Comparison of ENCODE assay signal across 16 cellular contexts in genomic region chr14:103078860-103079587, GRCh38. TPM values are rescaled to one million over a fixed set of nuclear protein-coding genes. Genes with fewer than 3 reads are reported as not detected.
A peak's percentile ranks its signal among the peaks of the same experiment; 100 is the strongest.
DNase-seq lines count a peak whose midpoint lies in the region; ATAC-seq, FAIRE-seq and TF ChIP-seq lines count a peak whose summit lies in the region.
"Had no signal": no experiment of that assay in that cellular context is flagged by ENCODE, and none has a peak within 500 bp of the region (broad histone marks: within the 10 kb centered on the region; RNA-seq: fewer than 3 reads in every experiment).

No MANE protein-coding gene starts in this region.

- no peak overlapping the region for H3K9ac ChIP-seq in HepG2 (ENCODE audit: insufficient read depth, low read depth, low read length)
- H3K9ac ChIP-seq in OCI-LY3 (ENCODE audit: low read length) = no peak overlapping the region
- no peak overlapping the region for H3K9ac ChIP-seq in neuronal stem cell (ENCODE audit: low read depth, low read length, poor library complexity)
- no peak overlapping the region for H3K9ac ChIP-seq in mesenchymal stem cell (ENCODE audit: low read length)
- H3K9ac ChIP-seq: BLaER1 treated with 17β-estradiol and CSF1 and Interleukin-3, amounts not matched to agents 10 nM and 100 nM had no signal

- CTCF ChIA-PET in HepG2 (lab: Yijun Ruan, JAX; ENCODE audit: low intra/inter-chr PET ratio, low total read pairs) = interaction anchor here (1.3 to 2.0 kb wide), 3 partner anchors 13 to 214 kb away, joined by 4 to 8 read pairs (median 6); no protein-coding TSS in a partner anchor

- H2BK120ac ChIP-seq in neuronal stem cell (ENCODE audit: low read depth, low read length) (no peak overlapping the region), mesenchymal stem cell (ENCODE audit: low read depth, low read length) (no peak overlapping the region)

- H3K36me3 ChIP-seq in HepG2 (replicated peaks in 1 of 2; ENCODE audit: control insufficient read depth in 1 of 2, insufficient read depth in 2 of 2, low read length in 2 of 2) (no peaks in the 10 kb centered on the region), right lobe of liver (no peaks in the 10 kb centered on the region), OCI-LY3 (replicated peaks; ENCODE audit: low read depth, low read length) (no peaks in the 10 kb centered on the region), neuronal stem cell (replicated peaks in 1 of 2; ENCODE audit: control insufficient read depth in 2 of 2, insufficient read depth in 2 of 2, low read length in 2 of 2) (no peaks in the 10 kb centered on the region), mesenchymal stem cell (ENCODE audit: control insufficient read depth in 1 of 2, insufficient read depth in 2 of 2, low read depth in 1 of 2, low read length in 2 of 2) (no peaks in the 10 kb centered on the region)
- H3K36me3 ChIP-seq: BLaER1 treated with 17β-estradiol and CSF1 and Interleukin-3, amounts not matched to agents 10 nM and 100 nM; MG63 had no signal

- H3K9me3 Mint-ChIP-seq in HFFc6 = no peaks in the 10 kb centered on the region
- H3K9me3 Mint-ChIP-seq: CD4-positive, alpha-beta memory T cell; H9 had no signal

- intact Hi-C loops in HepG2 (cut with micrococcal nuclease; ENCODE audit: unreplicated experiment) (loop anchor here (1.0 kb wide), 1 partner anchor 213 kb away; no protein-coding TSS in a partner anchor), right lobe of liver (cut with DNase I) (loop anchor here in 1 of 2 donors (10.0 kb wide), 1 partner anchor 216 kb away; no protein-coding TSS in a partner anchor)

- no peaks in the 10 kb centered on the region for H3K4me1 Mint-ChIP-seq in HFFc6 (ENCODE audit: low read depth)
- H3K4me1 Mint-ChIP-seq: H9 had no signal

- TF ChIP-seq RAD21 in HepG2 (CRISPR knock-in tag; IDR thresholded peaks at IDR 0.05) = no peak

- 15% methylated on average over 9 of the region's 11 CpGs for WGBS in HepG2 (ENCODE audit: low lambda C conversion rate)
- WGBS in right lobe of liver (ENCODE audit: insufficient coverage, low coverage, low lambda C conversion rate, missing lambda C conversion rate) = 47% methylated on average over 4 of the region's 11 CpGs
- WGBS in neuronal stem cell (ENCODE audit: extremely low coverage in 2 of 2, insufficient read length in 2 of 2, insufficient replicate concordance in 1 of 2), 2 donors = no CpG with 5 or more reads among the region's 11 CpGs
- 75% methylated on average over 9 of the region's 11 CpGs for WGBS in mesenchymal stem cell

- H2BK5ac ChIP-seq in neuronal stem cell (ENCODE audit: low read length) = no peak overlapping the region
- H2BK5ac ChIP-seq in mesenchymal stem cell (ENCODE audit: low read depth, low read length, poor library complexity, severe bottlenecking) = no peak overlapping the region

- H3K14ac ChIP-seq in neuronal stem cell (ENCODE audit: low read length) (no peak overlapping the region), mesenchymal stem cell (ENCODE audit: low read length in 2 of 2) (no peak overlapping the region)

- H2AK5ac ChIP-seq in neuronal stem cell (ENCODE audit: low read depth, low read length) = peak overlapping the region; percentile 67
- no peak overlapping the region for H2AK5ac ChIP-seq in mesenchymal stem cell (ENCODE audit: low read length, severe bottlenecking)

- no TSS peak for BruUV-seq in HepG2 (replicated peaks; lab: Mats Ljungman, UMichigan)

- no peaks in the 10 kb centered on the region for H4K20me1 ChIP-seq in HepG2 (ENCODE audit: insufficient read depth, low read length)
- no peaks in the 10 kb centered on the region for H4K20me1 ChIP-seq in OCI-LY3 (ENCODE audit: insufficient read depth, low read length)
- H4K20me1 ChIP-seq: BLaER1 treated with 17β-estradiol and CSF1 and Interleukin-3, amounts not matched to agents 10 nM and 100 nM had no signal

- H3K4ac ChIP-seq in neuronal stem cell (ENCODE audit: low read length) (no peak overlapping the region), mesenchymal stem cell (ENCODE audit: low read depth in 1 of 2, low read length in 2 of 2) (no peak overlapping the region)

- TF ChIP-seq POLR2A in HepG2 (IDR thresholded peaks at IDR 0.05; ENCODE audit: insufficient read depth in 1 of 2, low read depth in 2 of 2, low read length in 2 of 2) = no peak
- no peak for TF ChIP-seq POLR2A in right lobe of liver (IDR thresholded peaks at IDR 0.05)

- peaks cover 3% of the 10 kb centered on the region; the same call in 1 of the 2 replicates for H3K27me3 Mint-ChIP-seq in HFFc6 (ENCODE audit: insufficient read depth)

- H4K91ac ChIP-seq in neuronal stem cell (ENCODE audit: low read depth, low read length, poor library complexity) (no peak overlapping the region), mesenchymal stem cell (ENCODE audit: low read length) (no peak overlapping the region)

- no peak overlapping the region for H3K4me3 Mint-ChIP-seq in HFFc6
- H3K4me3 Mint-ChIP-seq: H9 had no signal

- H4K8ac ChIP-seq in neuronal stem cell (ENCODE audit: low read depth, low read length) (no peak overlapping the region), mesenchymal stem cell (ENCODE audit: low read length) (no peak overlapping the region)

- TF ChIP-seq EP300 in HepG2 (IDR thresholded peaks at IDR 0.05; ENCODE audit: low read depth in 2 of 2, low read length in 2 of 2) (no peak), HepG2 (CRISPR knock-in tag; IDR thresholded peaks at IDR 0.05; ENCODE audit: borderline replicate concordance) (no peak)

- DNase-seq in HepG2 (ENCODE audit: low spot score) = no peak
- DNase-seq in right lobe of liver = no peak
- no peak for DNase-seq in neuronal stem cell (ENCODE audit: low spot score)
- no peak for DNase-seq in mesenchymal stem cell
- DNase-seq in HCEC 1CT = no peak
- DNase-seq in HFFc6 = no peak

- H3K4me3 ChIP-seq in HepG2 (replicated peaks in 1 of 3; ENCODE audit: insufficient read depth in 1 of 3, low read depth in 2 of 3, low read length in 3 of 3) = no peak overlapping the region
- H3K4me3 ChIP-seq in right lobe of liver = no peak overlapping the region
- H3K4me3 ChIP-seq in OCI-LY3 (ENCODE audit: low read length) = no peak overlapping the region
- no peak overlapping the region for H3K4me3 ChIP-seq in neuronal stem cell (ENCODE audit: low read length in 2 of 2)
- H3K4me3 ChIP-seq in mesenchymal stem cell (ENCODE audit: insufficient read depth in 1 of 2, low read depth in 1 of 2, low read length in 2 of 2) = no peak overlapping the region
- H3K4me3 ChIP-seq: A549; BLaER1 treated with 17β-estradiol and CSF1 and Interleukin-3, amounts not matched to agents 10 nM and 100 nM; MG63; PC-9; SK-N-MC had no signal

- H3K79me1 ChIP-seq in neuronal stem cell (ENCODE audit: low read depth, low read length) (no peaks in the 10 kb centered on the region), mesenchymal stem cell (replicated peaks; ENCODE audit: low read length, poor library complexity, severe bottlenecking) (no peaks in the 10 kb centered on the region)

- H2BK15ac ChIP-seq in neuronal stem cell (ENCODE audit: low read length) = no peak overlapping the region
- no peak overlapping the region for H2BK15ac ChIP-seq in mesenchymal stem cell (ENCODE audit: low read depth, poor library complexity, severe bottlenecking)

- FAIRE-seq in HepG2 (lab: Jason Lieb, UNC) = no peak
- FAIRE-seq: A549 had no signal

- POLR2A ChIA-PET in HepG2 (lab: Yijun Ruan, JAX) = interaction anchor here (0.7 kb wide), 1 partner anchor 21 kb away, joined by 3 read pairs; no protein-coding TSS in a partner anchor

- no peak overlapping the region for H3K27ac ChIP-seq in HepG2 (ENCODE audit: extremely low read length, insufficient read depth, low read length)
- no peak overlapping the region for H3K27ac ChIP-seq in right lobe of liver
- H3K27ac ChIP-seq in OCI-LY3 (ENCODE audit: low read length) = no peak overlapping the region
- H3K27ac ChIP-seq in neuronal stem cell (replicated peaks; ENCODE audit: low read length) = no peak overlapping the region
- H3K27ac ChIP-seq in mesenchymal stem cell (ENCODE audit: low read length, poor library complexity, severe bottlenecking) = no peak overlapping the region
- H3K27ac ChIP-seq: BLaER1 treated with 17β-estradiol and CSF1 and Interleukin-3, amounts not matched to agents 10 nM and 100 nM; PC-9; SK-N-MC had no signal

- H3K4me2 ChIP-seq in HepG2 (ENCODE audit: low read depth, low read length) (no peak overlapping the region), OCI-LY3 (ENCODE audit: low read length) (peak overlapping the region; percentile 48; the same call in 1 of the 2 replicates), neuronal stem cell (ENCODE audit: insufficient read depth, low read length, poor library complexity, severe bottlenecking) (no peak overlapping the region), mesenchymal stem cell (ENCODE audit: low read length, poor library complexity, severe bottlenecking) (no peak overlapping the region)
- H3K4me2 ChIP-seq: PC-9 had no signal

- peaks cover 33% of the 10 kb centered on the region for H3K4me1 ChIP-seq in HepG2 (ENCODE audit: insufficient read depth, low read length)
- peaks cover 0 to 8% (median 0%) of the 10 kb centered on the region in 4 donors for H3K4me1 ChIP-seq in right lobe of liver
- peaks cover 17% of the 10 kb centered on the region for H3K4me1 ChIP-seq in OCI-LY3 (ENCODE audit: low read length)
- peaks cover 3 to 5% of the 10 kb centered on the region in 2 donors for H3K4me1 ChIP-seq in neuronal stem cell (ENCODE audit: control insufficient read depth in 2 of 2, insufficient read depth in 1 of 2, low read depth in 1 of 2, low read length in 2 of 2)
- peaks cover 18% of the 10 kb centered on the region for H3K4me1 ChIP-seq in mesenchymal stem cell (ENCODE audit: control insufficient read depth, insufficient read depth, low read depth, low read length)

- no peak overlapping the region for H2BK12ac ChIP-seq in neuronal stem cell (ENCODE audit: low read length)
- peak overlapping the region in 1 of 2 experiments; percentile 10 for H2BK12ac ChIP-seq in mesenchymal stem cell (ENCODE audit: low read length in 2 of 2)

- H3K36me3 Mint-ChIP-seq in HFFc6 (ENCODE audit: low read depth) = no peaks in the 10 kb centered on the region
- H3K36me3 Mint-ChIP-seq: CD4-positive, alpha-beta memory T cell had no signal

- ATAC-seq in HepG2 (no peak), right lobe of liver (no peak)

- H3K9me3 ChIP-seq in HepG2 (ENCODE audit: low read length) (no peaks in the 10 kb centered on the region), right lobe of liver (no peaks in the 10 kb centered on the region), OCI-LY3 (ENCODE audit: insufficient read depth, low read length) (no peaks in the 10 kb centered on the region), neuronal stem cell (replicated peaks in 1 of 2; ENCODE audit: control insufficient read depth in 2 of 2, insufficient read depth in 1 of 2, low read depth in 1 of 2, low read length in 2 of 2) (peaks cover 0 to 6% of the 10 kb centered on the region in 2 donors), mesenchymal stem cell (ENCODE audit: control insufficient read depth, low read length) (no peaks in the 10 kb centered on the region)
- H3K9me3 ChIP-seq: A549, MG63 had no signal

- TF ChIP-seq CTCF in HepG2 (CRISPR knock-in tag; IDR thresholded peaks at IDR 0.05) = no peak
- no peak for TF ChIP-seq CTCF in right lobe of liver (IDR thresholded peaks at IDR 0.05)
- TF ChIP-seq CTCF in OCI-LY3 (IDR thresholded peaks at IDR 0.05; ENCODE audit: low read depth, low read length) = no peak
- TF ChIP-seq CTCF in HFFc6 (IDR thresholded peaks at IDR 0.05) = no peak

- no peaks in the 10 kb centered on the region for H3K79me2 ChIP-seq in HepG2 (ENCODE audit: insufficient read depth, low read length)
- H3K79me2 ChIP-seq in OCI-LY3 (ENCODE audit: low read length) = no peaks in the 10 kb centered on the region

- H3K23ac ChIP-seq in neuronal stem cell (ENCODE audit: low read depth, low read length, poor library complexity) = no peak overlapping the region
- no peak overlapping the region for H3K23ac ChIP-seq in mesenchymal stem cell (ENCODE audit: low read length in 2 of 2)

- in situ Hi-C loops in HepG2 (cut with HindIII; ENCODE audit: extremely low pct_ligation_motif_present, low pct_unique_long_range_greater_than_20kb) = loop anchor here (5.0 kb wide), 1 partner anchor 213 kb away; no protein-coding TSS in a partner anchor

- H3K18ac ChIP-seq in neuronal stem cell (ENCODE audit: low read length) (peak overlapping the region; percentile 48), mesenchymal stem cell (ENCODE audit: low read depth in 1 of 2, low read length in 2 of 2) (no peak overlapping the region)

- no peak overlapping the region for H3K27ac Mint-ChIP-seq in HFFc6
- H3K27ac Mint-ChIP-seq: H9 had no signal

- peaks cover 2 to 26% of the 10 kb centered on the region in 2 experiments; a peak in 3 of 5 replicates for H3K27me3 ChIP-seq in HepG2 (ENCODE audit: control insufficient read depth in 1 of 2, insufficient read depth in 2 of 2, low read length in 2 of 2)
- no peaks in the 10 kb centered on the region for H3K27me3 ChIP-seq in right lobe of liver
- H3K27me3 ChIP-seq in OCI-LY3 (ENCODE audit: low read depth, low read length) = peaks cover 16% of the 10 kb centered on the region
- peaks cover 0 to 30% (median 18%) of the 10 kb centered on the region in 3 experiments for H3K27me3 ChIP-seq in neuronal stem cell (ENCODE audit: control insufficient read depth in 3 of 3, insufficient read depth in 3 of 3, low read depth in 1 of 3, low read length in 3 of 3)
- peaks cover 21 to 35% of the 10 kb centered on the region in 2 experiments for H3K27me3 ChIP-seq in mesenchymal stem cell (ENCODE audit: control insufficient read depth in 1 of 2, insufficient read depth in 1 of 2, low read length in 2 of 2)
- H3K27me3 ChIP-seq: BLaER1 treated with 17β-estradiol and CSF1 and Interleukin-3, amounts not matched to agents 10 nM and 100 nM; MG63 had no signal

- H2AFZ ChIP-seq in HepG2 (ENCODE audit: low read length) (no peak overlapping the region), OCI-LY3 (ENCODE audit: low read depth, low read length) (no peak overlapping the region), neuronal stem cell (ENCODE audit: low read length) (no peak overlapping the region), mesenchymal stem cell (ENCODE audit: low read depth, low read length) (no peak overlapping the region)
- H2AFZ ChIP-seq: PC-9 had no signal

RNA-seq across cellular contexts. Expression of gene LBHD2, which starts 5.0 kb away (rescaled TPM):
- total RNA-seq in HepG2 (2016; rRNA removed; fragmentation: Illumina TruSeq; extraction: Trizol) (0.72 and 1.00 TPM in 2 replicates), right lobe of liver (not detected)
- total RNA-seq in HepG2 (2016; cell fraction: cytosol; rRNA removed; fragmentation: Illumina TruSeq; extraction: Trizol; ENCODE audit: low read depth) = 2.3 and 2.8 TPM in 2 replicates
- total RNA-seq in HepG2 (2016; cell fraction: insoluble cytoplasmic fraction; rRNA removed; fragmentation: Illumina TruSeq; extraction: Trizol) = 0.37 and 0.39 TPM in 2 replicates
- 1.1 and 4.0 TPM in 2 replicates for total RNA-seq in HepG2 (2016; cell fraction: membrane; rRNA removed; fragmentation: Illumina TruSeq; extraction: Trizol)
- not detected in 2 replicates for total RNA-seq in HepG2 (2016; cell fraction: nucleus; rRNA removed; fragmentation: Illumina TruSeq; extraction: Trizol)
- 0.67 and 0.95 TPM in 2 replicates for polyA plus RNA-seq in HepG2 (2011; rRNA removed)
- polyA plus RNA-seq in HepG2 (2011; cell fraction: cytosol; rRNA removed) = 0.85 and 2.1 TPM in 2 replicates
- 0.64 and 1.0 TPM in 2 replicates for polyA plus RNA-seq in HepG2 (2011; cell fraction: nucleus; rRNA removed)
- 0.40 and 0.72 TPM in 2 replicates for polyA plus RNA-seq in HepG2 (2012)
- polyA plus RNA-seq in HepG2 (2016; cell fraction: cytosol; fragmentation: Illumina TruSeq; extraction: Trizol; ENCODE audit: low read depth) = 2.9 and 3.8 TPM in 2 replicates
- 0.36 and 0.88 TPM in 2 replicates for polyA plus RNA-seq in HepG2 (2016; cell fraction: insoluble cytoplasmic fraction; fragmentation: Illumina TruSeq; extraction: Trizol; ENCODE audit: low read depth)
- 0.86 and 1.1 TPM in 2 replicates for polyA plus RNA-seq in HepG2 (2016; cell fraction: membrane; fragmentation: Illumina TruSeq; extraction: Trizol; ENCODE audit: low read depth)
- polyA plus RNA-seq in HepG2 (2016; cell fraction: nucleus; fragmentation: Illumina TruSeq; extraction: Trizol; ENCODE audit: insufficient read depth, low read depth) = 0.73 and 0.75 TPM in 2 replicates
- 0.30 TPM in 1 of 2 replicates, not detected in the other for polyA minus RNA-seq in HepG2 (2011; rRNA and poly(A)+ RNA removed; ENCODE audit: low replicate concordance)
- not detected in 2 replicates for polyA minus RNA-seq in HepG2 (2011; cell fraction: cytosol; rRNA and poly(A)+ RNA removed)
- not detected in 2 replicates for polyA minus RNA-seq in HepG2 (2011; cell fraction: nucleus; rRNA and poly(A)+ RNA removed)
- not detected for polyA plus RNA-seq in neuronal stem cell (2013, experiment 1 of 2)
- polyA plus RNA-seq in neuronal stem cell (2013, experiment 2 of 2) = not detected
- not detected for polyA plus RNA-seq in mesenchymal stem cell (2013, experiment 1 of 2)
- polyA plus RNA-seq in mesenchymal stem cell (2013, experiment 2 of 2) = not detected
- total RNA-seq in HFFc6 (2021; fragmentation: NEBNext Ultra II Directional; extraction: Animal tissue kit (Norgen Biotek cat#: 25700)) = not detected
- total RNA-seq: CD4-positive, alpha-beta memory T cell; H9; IMR-90; RPMI7951 had no signal
- polyA plus RNA-seq: A549; CD4-positive, alpha-beta memory T cell; IMR-90 had no signal

RNA-seq across cellular contexts. Expression of gene EXOC3L4, which starts 15.5 kb away (rescaled TPM):
- total RNA-seq in HepG2 (2016; rRNA removed; fragmentation: Illumina TruSeq; extraction: Trizol) = 11.3 and 27.0 TPM in 2 replicates
- total RNA-seq in HepG2 (2016; cell fraction: cytosol; rRNA removed; fragmentation: Illumina TruSeq; extraction: Trizol; ENCODE audit: low read depth) = 6.3 and 6.7 TPM in 2 replicates
- 9.0 and 28.6 TPM in 2 replicates for total RNA-seq in HepG2 (2016; cell fraction: insoluble cytoplasmic fraction; rRNA removed; fragmentation: Illumina TruSeq; extraction: Trizol)
- total RNA-seq in HepG2 (2016; cell fraction: membrane; rRNA removed; fragmentation: Illumina TruSeq; extraction: Trizol) = 11.1 and 11.5 TPM in 2 replicates
- total RNA-seq in HepG2 (2016; cell fraction: nucleus; rRNA removed; fragmentation: Illumina TruSeq; extraction: Trizol) = 32.0 and 33.7 TPM in 2 replicates
- polyA plus RNA-seq in HepG2 (2011; rRNA removed) = 11.8 and 21.2 TPM in 2 replicates
- polyA plus RNA-seq in HepG2 (2011; cell fraction: cytosol; rRNA removed) = 10.4 and 15.5 TPM in 2 replicates
- 157 and 161 TPM in 2 replicates for polyA plus RNA-seq in HepG2 (2011; cell fraction: nucleus; rRNA removed)
- 12.5 and 20.1 TPM in 2 replicates for polyA plus RNA-seq in HepG2 (2012)
- polyA plus RNA-seq in HepG2 (2016; cell fraction: cytosol; fragmentation: Illumina TruSeq; extraction: Trizol; ENCODE audit: low read depth) = 4.1 and 4.2 TPM in 2 replicates
- polyA plus RNA-seq in HepG2 (2016; cell fraction: insoluble cytoplasmic fraction; fragmentation: Illumina TruSeq; extraction: Trizol; ENCODE audit: low read depth) = 7.6 and 10.6 TPM in 2 replicates
- polyA plus RNA-seq in HepG2 (2016; cell fraction: membrane; fragmentation: Illumina TruSeq; extraction: Trizol; ENCODE audit: low read depth) = 6.1 and 7.1 TPM in 2 replicates
- 105 and 107 TPM in 2 replicates for polyA plus RNA-seq in HepG2 (2016; cell fraction: nucleus; fragmentation: Illumina TruSeq; extraction: Trizol; ENCODE audit: insufficient read depth, low read depth)
- 0.28 and 10.1 TPM in 2 replicates for polyA minus RNA-seq in HepG2 (2011; rRNA and poly(A)+ RNA removed; ENCODE audit: low replicate concordance)
- polyA minus RNA-seq in HepG2 (2011; cell fraction: cytosol; rRNA and poly(A)+ RNA removed) = 3.4 and 5.3 TPM in 2 replicates
- polyA minus RNA-seq in HepG2 (2011; cell fraction: nucleus; rRNA and poly(A)+ RNA removed) = 24.7 and 29.2 TPM in 2 replicates
- total RNA-seq in right lobe of liver = 10 to 100 TPM; 34.2 to 87.1 (median 48.1) TPM
- polyA plus RNA-seq in neuronal stem cell (2013, experiment 1 of 2) = not detected
- polyA plus RNA-seq in neuronal stem cell (2013, experiment 2 of 2) = not detected
- not detected for polyA plus RNA-seq in mesenchymal stem cell (2013, experiment 1 of 2)
- 0.05 TPM for polyA plus RNA-seq in mesenchymal stem cell (2013, experiment 2 of 2)
- total RNA-seq in HFFc6 (2021; fragmentation: NEBNext Ultra II Directional; extraction: Animal tissue kit (Norgen Biotek cat#: 25700)) = under 1 TPM in 1 of 6 experiments, not detected in 5; 0.45 TPM
- total RNA-seq: CD4-positive, alpha-beta memory T cell; IMR-90; RPMI7951 had no signal
- polyA plus RNA-seq: CD4-positive, alpha-beta memory T cell; IMR-90 had no signal

RNA-seq across cellular contexts. Expression of gene CDC42BPB, which starts 21.7 kb away (rescaled TPM):
- total RNA-seq in HepG2 (2016; rRNA removed; fragmentation: Illumina TruSeq; extraction: Trizol) = 19.7 and 20.2 TPM in 2 replicates
- total RNA-seq in HepG2 (2016; cell fraction: cytosol; rRNA removed; fragmentation: Illumina TruSeq; extraction: Trizol; ENCODE audit: low read depth) = 5.5 and 5.6 TPM in 2 replicates
- 15.3 and 20.6 TPM in 2 replicates for total RNA-seq in HepG2 (2016; cell fraction: insoluble cytoplasmic fraction; rRNA removed; fragmentation: Illumina TruSeq; extraction: Trizol)
- 7.4 and 7.9 TPM in 2 replicates for total RNA-seq in HepG2 (2016; cell fraction: membrane; rRNA removed; fragmentation: Illumina TruSeq; extraction: Trizol)
- 21.4 and 24.6 TPM in 2 replicates for total RNA-seq in HepG2 (2016; cell fraction: nucleus; rRNA removed; fragmentation: Illumina TruSeq; extraction: Trizol)
- 32.3 and 33.3 TPM in 2 replicates for polyA plus RNA-seq in HepG2 (2011; rRNA removed)
- polyA plus RNA-seq in HepG2 (2011; cell fraction: cytosol; rRNA removed) = 14.7 and 18.8 TPM in 2 replicates
- 82.2 and 87.0 TPM in 2 replicates for polyA plus RNA-seq in HepG2 (2011; cell fraction: nucleus; rRNA removed)
- 23.1 and 30.9 TPM in 2 replicates for polyA plus RNA-seq in HepG2 (2012)
- 0.78 and 1.0 TPM in 2 replicates for polyA plus RNA-seq in HepG2 (2016; cell fraction: cytosol; fragmentation: Illumina TruSeq; extraction: Trizol; ENCODE audit: low read depth)
- polyA plus RNA-seq in HepG2 (2016; cell fraction: insoluble cytoplasmic fraction; fragmentation: Illumina TruSeq; extraction: Trizol; ENCODE audit: low read depth) = 10.5 and 14.1 TPM in 2 replicates
- polyA plus RNA-seq in HepG2 (2016; cell fraction: membrane; fragmentation: Illumina TruSeq; extraction: Trizol; ENCODE audit: low read depth) = 3.0 and 3.4 TPM in 2 replicates
- 45.7 and 47.5 TPM in 2 replicates for polyA plus RNA-seq in HepG2 (2016; cell fraction: nucleus; fragmentation: Illumina TruSeq; extraction: Trizol; ENCODE audit: insufficient read depth, low read depth)
- 93.6 and 143 TPM in 2 replicates for polyA minus RNA-seq in HepG2 (2011; rRNA and poly(A)+ RNA removed; ENCODE audit: low replicate concordance)
- polyA minus RNA-seq in HepG2 (2011; cell fraction: cytosol; rRNA and poly(A)+ RNA removed) = 23.7 and 25.9 TPM in 2 replicates
- 38.8 and 39.3 TPM in 2 replicates for polyA minus RNA-seq in HepG2 (2011; cell fraction: nucleus; rRNA and poly(A)+ RNA removed)
- 10 to 100 TPM; 38.4 to 55.5 (median 43.0) TPM for total RNA-seq in right lobe of liver
- 44.7 TPM for polyA plus RNA-seq in neuronal stem cell (2013, experiment 1 of 2)
- polyA plus RNA-seq in neuronal stem cell (2013, experiment 2 of 2) = 45.1 TPM
- 64.0 TPM for polyA plus RNA-seq in mesenchymal stem cell (2013, experiment 1 of 2)
- polyA plus RNA-seq in mesenchymal stem cell (2013, experiment 2 of 2) = 61.5 TPM
- 10 to 100 TPM; 73.7 to 85.1 (median 79.9) TPM for total RNA-seq in HFFc6 (2021; fragmentation: NEBNext Ultra II Directional; extraction: Animal tissue kit (Norgen Biotek cat#: 25700))

RNA-seq across cellular contexts. Expression of gene TNFAIP2, which starts 44.2 kb away (rescaled TPM):
- total RNA-seq in HepG2 (2016; rRNA removed; fragmentation: Illumina TruSeq; extraction: Trizol) (0.45 and 0.46 TPM in 2 replicates), right lobe of liver (100 to 1,000 TPM in 1 of 6 experiments, 10 to 100 TPM in 5; 23.2 to 122 (median 32.6) TPM)
- not detected in 2 replicates for total RNA-seq in HepG2 (2016; cell fraction: cytosol; rRNA removed; fragmentation: Illumina TruSeq; extraction: Trizol; ENCODE audit: low read depth)
- 0.45 and 0.67 TPM in 2 replicates for total RNA-seq in HepG2 (2016; cell fraction: insoluble cytoplasmic fraction; rRNA removed; fragmentation: Illumina TruSeq; extraction: Trizol)
- total RNA-seq in HepG2 (2016; cell fraction: membrane; rRNA removed; fragmentation: Illumina TruSeq; extraction: Trizol) = 0.31 and 0.40 TPM in 2 replicates
- 0.34 and 0.94 TPM in 2 replicates for total RNA-seq in HepG2 (2016; cell fraction: nucleus; rRNA removed; fragmentation: Illumina TruSeq; extraction: Trizol)
- polyA plus RNA-seq in HepG2 (2011; rRNA removed) = 0.91 and 1.5 TPM in 2 replicates
- polyA plus RNA-seq in HepG2 (2011; cell fraction: cytosol; rRNA removed) = 0.28 and 0.81 TPM in 2 replicates
- polyA plus RNA-seq in HepG2 (2011; cell fraction: nucleus; rRNA removed) = 7.5 and 18.0 TPM in 2 replicates
- 0.36 and 0.61 TPM in 2 replicates for polyA plus RNA-seq in HepG2 (2012)
- polyA plus RNA-seq in HepG2 (2016; cell fraction: cytosol; fragmentation: Illumina TruSeq; extraction: Trizol; ENCODE audit: low read depth) = not detected in 2 replicates
- polyA plus RNA-seq in HepG2 (2016; cell fraction: insoluble cytoplasmic fraction; fragmentation: Illumina TruSeq; extraction: Trizol; ENCODE audit: low read depth) = 0.16 and 0.42 TPM in 2 replicates
- polyA plus RNA-seq in HepG2 (2016; cell fraction: membrane; fragmentation: Illumina TruSeq; extraction: Trizol; ENCODE audit: low read depth) = 0.18 and 0.23 TPM in 2 replicates
- polyA plus RNA-seq in HepG2 (2016; cell fraction: nucleus; fragmentation: Illumina TruSeq; extraction: Trizol; ENCODE audit: insufficient read depth, low read depth) = 0.83 and 1.8 TPM in 2 replicates
- 2.4 and 123 TPM in 2 replicates for polyA minus RNA-seq in HepG2 (2011; rRNA and poly(A)+ RNA removed; ENCODE audit: low replicate concordance)
- polyA minus RNA-seq in HepG2 (2011; cell fraction: cytosol; rRNA and poly(A)+ RNA removed) = 0.79 and 1.2 TPM in 2 replicates
- polyA minus RNA-seq in HepG2 (2011; cell fraction: nucleus; rRNA and poly(A)+ RNA removed) = 1.5 and 2.1 TPM in 2 replicates
- 26.4 TPM for polyA plus RNA-seq in neuronal stem cell (2013, experiment 1 of 2)
- polyA plus RNA-seq in neuronal stem cell (2013, experiment 2 of 2) = 24.5 TPM
- polyA plus RNA-seq in mesenchymal stem cell (2013, experiment 1 of 2) = 29.2 TPM
- 27.7 TPM for polyA plus RNA-seq in mesenchymal stem cell (2013, experiment 2 of 2)
- 10 to 100 TPM; 44.7 to 59.6 (median 46.4) TPM for total RNA-seq in HFFc6 (2021; fragmentation: NEBNext Ultra II Directional; extraction: Animal tissue kit (Norgen Biotek cat#: 25700))
- polyA plus RNA-seq: CD4-positive, alpha-beta memory T cell had no signal

Comparison
In these comparisons a context has a peak if more than half of its experiments do, and no peak if none do; other contexts are left out.
1. RNA of gene EXOC3L4, which starts 15.5 kb away (total RNA-seq): 34.2 to 87.1 TPM in right lobe of liver and 6.3 to 33.7 TPM in HepG2; 0.45 TPM in HFFc6; every median in the first group is over 4 times any median in the second.